In the genomic region with DNA sequence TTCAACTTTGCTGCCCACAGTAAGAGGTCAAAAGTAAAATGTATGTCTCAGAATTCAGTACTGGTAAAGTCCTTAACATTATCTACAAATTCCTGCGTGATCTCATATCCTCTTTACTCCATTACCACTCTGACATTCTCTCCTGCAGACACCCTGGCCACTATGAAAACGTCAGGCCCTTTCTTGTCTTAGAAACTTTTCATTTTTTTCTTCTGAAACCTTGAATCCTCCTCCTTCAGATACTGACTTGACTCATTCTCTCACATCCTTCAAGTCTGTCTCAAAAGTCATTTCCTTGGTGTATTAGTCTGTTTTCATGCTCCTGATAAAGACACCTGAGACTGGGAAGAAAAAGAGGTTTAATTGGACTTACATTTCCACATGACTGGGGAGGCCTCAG, we compare ENCODE assay signal across 12 cellular contexts.
A peak's percentile ranks its signal among the peaks of the same experiment; 100 is the strongest.
DNase-seq lines count a peak whose midpoint lies in the region; ATAC-seq lines count a peak whose summit lies in the region.
"Had no signal": no experiment of that assay in that cellular context is flagged by ENCODE, and none has a peak within 500 bp of the region (broad histone marks: within the 10 kb centered on the region; RNA-seq: fewer than 3 reads in every experiment).

No MANE protein-coding gene starts in this region.

- DNase-seq in NCI-H748 treated with DMSO at 0.1 percent for 48 hours (lab: John Stamatoyannopoulos, UW) (no peak), DMS 273 treated with DMSO at 0.1 percent for 48 hours (lab: John Stamatoyannopoulos, UW) (no peak), NCI-H524 (lab: John Stamatoyannopoulos, UW) (no peak)
- DNase-seq: activated T-cell treated with anti-CD3 and anti-CD28 coated beads for 4 hours, amniotic stem cell, esophagus squamous epithelium, SW 1271 had no signal

- peak; percentile 96 for ATAC-seq in GM18498 (IDR thresholded peaks at IDR 0.05; ENCODE audit: unreplicated experiment)
- ATAC-seq in GM19452 (IDR thresholded peaks at IDR 0.05; ENCODE audit: unreplicated experiment): peak; percentile 84
- ATAC-seq in HG02678 (IDR thresholded peaks at IDR 0.05; ENCODE audit: unreplicated experiment): peak; percentile 66
- peak; percentile 96 for ATAC-seq in HG03442 (IDR thresholded peaks at IDR 0.05; ENCODE audit: unreplicated experiment)
- ATAC-seq in HG03135 (IDR thresholded peaks at IDR 0.05; ENCODE audit: unreplicated experiment): no peak
